Comparison of ENCODE assay signal across 8 cellular contexts in the genomic region with DNA sequence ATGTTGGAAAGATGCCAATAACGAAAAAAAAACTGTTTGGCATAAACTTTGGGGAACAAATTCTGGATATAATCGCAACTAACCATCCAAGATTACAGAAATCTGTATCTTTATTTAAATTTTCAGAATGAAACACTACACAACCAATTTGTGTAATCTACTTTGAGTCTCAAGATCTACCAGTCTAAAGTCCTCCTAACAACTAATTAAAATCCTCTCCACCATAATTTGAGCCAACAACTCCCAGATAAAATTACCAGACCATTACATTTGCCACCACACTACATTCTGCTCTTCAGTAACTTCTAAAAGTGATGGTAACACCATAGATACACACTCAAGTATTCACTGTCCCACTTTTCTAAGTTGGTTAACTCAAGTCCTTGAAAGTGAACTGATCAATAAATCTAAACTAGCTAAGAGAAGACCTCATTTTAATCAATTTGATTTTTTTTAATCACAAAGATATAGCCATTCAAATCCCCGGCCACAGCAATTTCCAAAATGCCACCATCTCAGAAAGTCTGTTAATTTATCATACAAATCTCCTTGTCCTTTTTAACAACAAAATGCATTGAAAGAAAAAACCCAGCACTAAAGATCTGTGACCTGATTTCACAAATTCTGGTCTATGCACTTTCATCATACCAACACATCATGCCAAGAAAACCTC. TPM values are rescaled to one million over a fixed set of nuclear protein-coding genes. Genes with fewer than 3 reads are reported as not detected.
A peak's percentile ranks its signal among the peaks of the same experiment; 100 is the strongest.
DNase-seq lines count a peak whose midpoint lies in the region; ATAC-seq and TF ChIP-seq lines count a peak whose summit lies in the region.

No MANE protein-coding gene starts in this region.

- peak overlapping the region; percentile 91 for H3K4me2 ChIP-seq in OCI-LY3 (ENCODE audit: low read length)

- H3K27ac Mint-ChIP-seq in CD4-positive, alpha-beta memory T cell: peak overlapping the region in 6 of 7 donors; percentile 79 to 97 (median 93)

- no peak for TF ChIP-seq POLR2A in ovary (IDR thresholded peaks at IDR 0.05)

- H3K9ac ChIP-seq in OCI-LY3 (ENCODE audit: low read length): peak overlapping the region; percentile 88

- H3K4me3 Mint-ChIP-seq in CD4-positive, alpha-beta memory T cell: peak overlapping the region; percentile 89 to 97 (median 94)

- peak overlapping the region in 1 of 2 donors; percentile 44 for H3K4me3 ChIP-seq in CD4-positive, alpha-beta memory T cell (ENCODE audit: low read length in 2 of 2)
- H3K4me3 ChIP-seq in OCI-LY3 (ENCODE audit: low read length) (peak overlapping the region; percentile 97), epithelial cell of esophagus (ENCODE audit: low read length) (peak overlapping the region; percentile 93), ovary (peak overlapping the region; percentile 88)

- no peaks in the 10 kb centered on the region for H3K27me3 Mint-ChIP-seq in CD4-positive, alpha-beta memory T cell

- peaks cover 32 to 48% (median 37%) of the 10 kb centered on the region in 4 donors for H3K4me1 Mint-ChIP-seq in CD4-positive, alpha-beta memory T cell

- H3K9me3 Mint-ChIP-seq in CD4-positive, alpha-beta memory T cell: peaks cover 0 to 4% (median 0%) of the 10 kb centered on the region in 8 donors

- TF ChIP-seq CTCF in OCI-LY3 (IDR thresholded peaks at IDR 0.05; ENCODE audit: low read depth, low read length): no peak
- no peak for TF ChIP-seq CTCF in epithelial cell of esophagus (IDR thresholded peaks at IDR 0.05; ENCODE audit: insufficient read depth, low read depth, low read length, missing control alignments)
- no peak for TF ChIP-seq CTCF in ovary (IDR thresholded peaks at IDR 0.05)

- POLR2A ChIA-PET in CD4-positive, alpha-beta memory T cell (lab: Charles Lee; ENCODE audit: partially characterized antibody): interaction anchor here (1.1 to 4.2 kb wide), 4 partner anchors 10 to 230 kb away, joined by 3 to 82 read pairs (median 8); no protein-coding TSS in a partner anchor

- H3K36me3 ChIP-seq in CD4-positive, alpha-beta memory T cell (ENCODE audit: insufficient read depth, low read length): no peaks in the 10 kb centered on the region
- H3K36me3 ChIP-seq in OCI-LY3 (replicated peaks; ENCODE audit: low read depth, low read length) (no peaks in the 10 kb centered on the region), ovary (no peaks in the 10 kb centered on the region)

- peaks cover 0 to 11% of the 10 kb centered on the region in 2 donors for H3K36me3 Mint-ChIP-seq in CD4-positive, alpha-beta memory T cell

- TF ChIP-seq EP300 in ovary (IDR thresholded peaks at IDR 0.05): no peak

- no peak overlapping the region for H2AFZ ChIP-seq in OCI-LY3 (ENCODE audit: low read depth, low read length)

- H3K4me1 ChIP-seq in CD4-positive, alpha-beta memory T cell (ENCODE audit: insufficient read depth, low read length): peaks cover 41% of the 10 kb centered on the region
- H3K4me1 ChIP-seq in OCI-LY3 (ENCODE audit: low read length) (peaks cover 15% of the 10 kb centered on the region), ovary (ENCODE audit: insufficient read depth) (peaks cover 27% of the 10 kb centered on the region)

- no peaks in the 10 kb centered on the region for H3K27me3 ChIP-seq in CD4-positive, alpha-beta memory T cell (ENCODE audit: insufficient read depth, low read length)
- no peaks in the 10 kb centered on the region for H3K27me3 ChIP-seq in OCI-LY3 (ENCODE audit: low read depth, low read length)
- no peaks in the 10 kb centered on the region for H3K27me3 ChIP-seq in ovary

- H3K79me2 ChIP-seq in OCI-LY3 (ENCODE audit: low read length): peaks cover 64% of the 10 kb centered on the region

- WGBS in ovary, 3 donors: 33 to 47% (median 40%) methylated on average over 3 of the region's 3 CpGs

- ATAC-seq in HG02981 (IDR thresholded peaks at IDR 0.05; ENCODE audit: unreplicated experiment) (no peak), HG02885 (IDR thresholded peaks at IDR 0.05; ENCODE audit: poor library complexity, unreplicated experiment) (no peak), GM19467 (IDR thresholded peaks at IDR 0.05; ENCODE audit: unreplicated experiment) (no peak)

- H3K27ac ChIP-seq in CD4-positive, alpha-beta memory T cell (ENCODE audit: low read depth, low read length): no peak overlapping the region
- H3K27ac ChIP-seq in OCI-LY3 (ENCODE audit: low read length) (no peak overlapping the region), ovary (no peak overlapping the region)

- CTCF ChIA-PET in CD4-positive, alpha-beta memory T cell (lab: Charles Lee; ENCODE audit: partially characterized antibody): interaction anchor here (0.6 to 2.4 kb wide), 6 partner anchors 10 to 247 kb away, joined by 3 to 14 read pairs (median 4); no protein-coding TSS in a partner anchor

- H3K9me3 ChIP-seq in CD4-positive, alpha-beta memory T cell (ENCODE audit: control insufficient read depth in 1 of 2, low read length in 2 of 2): no peaks in the 10 kb centered on the region
- H3K9me3 ChIP-seq in OCI-LY3 (ENCODE audit: insufficient read depth, low read length): no peaks in the 10 kb centered on the region
- H3K9me3 ChIP-seq in ovary: no peaks in the 10 kb centered on the region

- DNase-seq in CD4-positive, alpha-beta memory T cell: no peak
- DNase-seq in epithelial cell of esophagus (ENCODE audit: low read depth) (no peak), ovary (no peak), cerebellar cortex (ENCODE audit: low spot score) (no peak)

- intact Hi-C loops in CD4-positive, alpha-beta memory T cell (cut with micrococcal nuclease): loop anchor here (5.0 to 10.0 kb wide), 3 partner anchors 66 to 1699 kb away; partner anchors contain the start of genes ITFG1, ORC6, PHKB and VPS35
- intact Hi-C loops in ovary (cut with DNase I): loop anchor here in 3 of 4 donors (10.0 kb wide), 3 partner anchors 121 to 231 kb away; partner anchors contain the start of gene N4BP1 (in 1 of the 3)

- H4K20me1 ChIP-seq in OCI-LY3 (ENCODE audit: insufficient read depth, low read length): peaks cover 60% of the 10 kb centered on the region

RNA-seq across cellular contexts. Expression of gene SIAH1, which starts 1.9 kb away (rescaled TPM):
- total RNA-seq in CD4-positive, alpha-beta memory T cell: 10 to 100 TPM; 11.9 to 14.9 TPM
- polyA plus RNA-seq in CD4-positive, alpha-beta memory T cell: 10 to 100 TPM; 11.9 to 13.5 TPM
- total RNA-seq in ovary: 10 to 100 TPM; 24.3 to 36.4 (median 28.6) TPM
- 10 to 100 TPM; 24.6 to 26.5 TPM for polyA plus RNA-seq in ovary
